ENCODE assay signal across 8 cellular contexts in the genomic region with DNA sequence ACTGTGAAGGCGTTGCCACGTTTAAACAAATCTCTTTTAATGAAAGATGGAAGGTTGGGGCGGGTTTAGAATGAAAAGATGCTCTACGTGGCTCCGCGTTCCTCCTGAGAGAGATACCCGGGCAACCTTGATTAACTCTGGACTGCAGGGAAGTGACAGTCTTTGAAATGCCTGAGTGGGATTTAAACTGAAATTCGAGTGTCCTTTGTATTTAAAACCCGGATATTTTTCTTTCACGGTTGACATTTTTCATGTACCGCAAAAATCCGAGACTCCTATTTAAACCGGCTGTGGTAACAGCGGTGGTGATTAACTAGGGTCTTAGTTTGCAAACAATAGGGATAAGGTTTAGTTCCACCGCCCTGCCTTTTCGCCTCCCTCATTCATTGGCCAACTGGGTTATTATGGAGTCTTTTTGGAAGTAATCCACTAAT. TPM values are rescaled to one million over a fixed set of nuclear protein-coding genes. Genes with fewer than 3 reads are reported as not detected.
DNase-seq lines count a peak whose midpoint lies in the region; ATAC-seq and TF ChIP-seq lines count a peak whose summit lies in the region.

No MANE protein-coding gene starts in this region.

- peaks cover 19% of the 10 kb centered on the region for H3K4me1 ChIP-seq in A673 (ENCODE audit: insufficient read depth, low read length, poor library complexity, severe bottlenecking)
- H3K4me1 ChIP-seq in RWPE2 (ENCODE audit: insufficient read depth, poor library complexity, severe bottlenecking) = peaks cover 18% of the 10 kb centered on the region
- peaks cover 0 to 16% of the 10 kb centered on the region in 2 donors for H3K4me1 ChIP-seq in muscle layer of duodenum (ENCODE audit: control insufficient read depth in 1 of 2, insufficient read depth in 2 of 2, low read length in 2 of 2)

- H3K27me3 ChIP-seq in A673 (replicated peaks; ENCODE audit: insufficient read depth, low read depth, low read length, poor library complexity) (no peaks in the 10 kb centered on the region), RWPE2 (ENCODE audit: insufficient read depth, poor library complexity, severe bottlenecking) (no peaks in the 10 kb centered on the region), muscle layer of duodenum (ENCODE audit: low read depth, low read length) (no peaks in the 10 kb centered on the region)

- peak overlapping the region; percentile 99 for H3K4me3 Mint-ChIP-seq in endothelial cell (ENCODE audit: unreplicated experiment)

- DNase-seq in A673 (ENCODE audit: low spot score) = peak; percentile 48
- DNase-seq in HT-29 (ENCODE audit: low spot score) = peak; percentile 37
- DNase-seq in RWPE2 (ENCODE audit: low spot score) = no peak
- no peak for DNase-seq in endothelial cell (ENCODE audit: low spot score)
- DNase-seq in 8988T = no peak
- no peak for DNase-seq in COLO829 (ENCODE audit: low spot score)

- peak overlapping the region; percentile 99 for H3K27ac Mint-ChIP-seq in endothelial cell (ENCODE audit: unreplicated experiment)

- TF ChIP-seq CTCF in A673 (conservative IDR thresholded peaks at IDR 0.05; ENCODE audit: low read depth, low read length) = no peak
- TF ChIP-seq CTCF in RWPE2 (IDR thresholded peaks at IDR 0.05; ENCODE audit: poor library complexity, severe bottlenecking) = no peak
- no peak for TF ChIP-seq CTCF in endothelial cell (IDR thresholded peaks at IDR 0.05; ENCODE audit: unreplicated experiment)

- CTCF ChIA-PET in A673 (lab: Charles Lee) = no interaction called here

- ATAC-seq in GM18498 (IDR thresholded peaks at IDR 0.05; ENCODE audit: unreplicated experiment) (peak; percentile 23), RWPE2 (ENCODE audit: low read depth) (peak; percentile 46; the same call in 2 of the 3 replicates)

- H3K4me3 ChIP-seq in A673 (ENCODE audit: low read depth, low read length, poor library complexity, severe bottlenecking) (peak overlapping the region; percentile 85), RWPE2 (ENCODE audit: severe bottlenecking) (peak overlapping the region; percentile 89), muscle layer of duodenum (ENCODE audit: low read depth in 1 of 2, low read length in 2 of 2) (peak overlapping the region; percentile 87 to 95)

- POLR2A ChIA-PET in A673 (lab: Charles Lee; ENCODE audit: low non-redundant PET) = no interaction called here

- H3K27ac ChIP-seq in A673 (ENCODE audit: low read depth, low read length, poor library complexity, severe bottlenecking) (peak overlapping the region; percentile 89), RWPE2 (ENCODE audit: poor library complexity, severe bottlenecking) (peak overlapping the region; percentile 63), muscle layer of duodenum (ENCODE audit: low read length) (peak overlapping the region; percentile 80)

- H3K27me3 Mint-ChIP-seq in endothelial cell (ENCODE audit: unreplicated experiment) = peaks cover 5% of the 10 kb centered on the region

- no peaks in the 10 kb centered on the region for H3K9me3 Mint-ChIP-seq in endothelial cell (ENCODE audit: unreplicated experiment)

- intact Hi-C loops in A673 (cut with micrococcal nuclease; ENCODE audit: unreplicated experiment) = no loop called here

- H3K36me3 Mint-ChIP-seq in endothelial cell (ENCODE audit: low read depth, unreplicated experiment) = peaks cover 8% of the 10 kb centered on the region

- H3K4me1 Mint-ChIP-seq in endothelial cell (ENCODE audit: unreplicated experiment) = peaks cover 18% of the 10 kb centered on the region

- H3K9me3 ChIP-seq in A673 (ENCODE audit: low read depth, low read length, poor library complexity, severe bottlenecking) (no peaks in the 10 kb centered on the region), RWPE2 (ENCODE audit: severe bottlenecking) (no peaks in the 10 kb centered on the region), muscle layer of duodenum (ENCODE audit: control insufficient read depth in 1 of 2, low read length in 2 of 2) (no peaks in the 10 kb centered on the region)

- BruUV-seq in A673 (replicated peaks; lab: Mats Ljungman, UMichigan) = no TSS peak

- H3K36me3 ChIP-seq in A673 (ENCODE audit: insufficient read depth, low read length, poor library complexity, severe bottlenecking) = no peaks in the 10 kb centered on the region
- peaks cover 29% of the 10 kb centered on the region for H3K36me3 ChIP-seq in RWPE2 (ENCODE audit: low read depth)
- H3K36me3 ChIP-seq in muscle layer of duodenum (ENCODE audit: control insufficient read depth in 1 of 2, insufficient read depth in 2 of 2, low read length in 2 of 2) = peaks cover 0 to 4% of the 10 kb centered on the region in 2 donors

RNA-seq across cellular contexts. Expression of a gene that starts 0.7 kb away (rescaled TPM):
- total RNA-seq in A673 (2021) = 51.0 and 51.5 TPM in 2 replicates
- total RNA-seq in HT-29 (2014; rRNA removed; shearing (Covaris generic)) = 3.7 and 6.0 TPM in 2 replicates
- total RNA-seq in endothelial cell (ENCODE audit: unreplicated experiment) = 23.9 TPM

Comparison
In these comparisons a context has a peak if more than half of its experiments do, and no peak if none do; other contexts are left out.
1. DNase-seq: peak in A673 (single experiment) and HT-29 (single experiment); none in RWPE2 (single experiment), endothelial cell (single experiment), 8988T (single experiment) and COLO829 (single experiment).
2. Peak in every context shown above with its lines, with median percentiles within 50 percentile points of each other: H3K27ac ChIP-seq and H3K4me3 ChIP-seq.